8 cellular contexts compared by ENCODE assay signal in the genomic region with DNA sequence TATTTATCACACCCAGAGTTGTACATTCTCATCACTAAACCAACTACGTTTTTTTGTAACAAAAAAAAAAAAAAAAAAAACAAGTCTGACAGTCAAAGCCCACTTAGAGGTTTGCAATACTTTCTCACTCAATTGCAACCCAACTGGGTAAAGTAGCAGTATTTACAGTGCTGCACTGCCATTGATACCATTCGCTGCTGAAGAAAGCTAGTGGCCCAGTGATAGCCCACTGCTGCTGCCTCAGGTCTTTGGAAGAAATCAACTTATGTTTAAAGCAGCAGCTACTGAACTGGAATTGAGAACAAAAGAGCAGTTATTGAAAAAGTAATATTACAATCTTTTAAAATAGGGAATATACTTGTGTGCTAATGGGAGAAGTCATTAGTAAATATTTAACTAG. TPM values are rescaled to one million over a fixed set of nuclear protein-coding genes. Genes with fewer than 3 reads are reported as not detected.
DNase-seq lines count a peak whose midpoint lies in the region; ATAC-seq and TF ChIP-seq lines count a peak whose summit lies in the region.

No MANE protein-coding gene starts in this region.

- WGBS in ectodermal cell, 2 experiments = 0 to 3% methylated on average over 2 of the region's 2 CpGs

- no peak overlapping the region for H2AFZ ChIP-seq in neural progenitor cell (replicated peaks)

- peaks cover 92% of the 10 kb centered on the region for H3K79me2 ChIP-seq in neural progenitor cell (ENCODE audit: low read depth)

- peaks cover 61% of the 10 kb centered on the region for H3K4me1 ChIP-seq in CD8-positive, alpha-beta T cell (ENCODE audit: insufficient read depth, low read length)
- H3K4me1 ChIP-seq in ectodermal cell (ENCODE audit: control insufficient read depth, insufficient read depth, low read length) (peaks cover 7% of the 10 kb centered on the region), neural progenitor cell (peaks cover 42% of the 10 kb centered on the region)

- H3K4me3 Mint-ChIP-seq in CD8-positive, alpha-beta T cell = peak overlapping the region; percentile 94
- H3K4me3 Mint-ChIP-seq in neural progenitor cell = peak overlapping the region; percentile 92

- peak overlapping the region; percentile 78 for H3K4me2 ChIP-seq in neural progenitor cell

- H3K9me3 ChIP-seq in CD8-positive, alpha-beta T cell (ENCODE audit: low read length) = no peaks in the 10 kb centered on the region
- H3K9me3 ChIP-seq in ectodermal cell (ENCODE audit: control insufficient read depth, low read length) = no peaks in the 10 kb centered on the region
- no peaks in the 10 kb centered on the region for H3K9me3 ChIP-seq in neural progenitor cell (ENCODE audit: low read depth)

- CTCF ChIA-PET in CD8-positive, alpha-beta T cell (lab: Charles Lee) = interaction anchor here (0.7 to 6.4 kb wide), 8 partner anchors 12 to 181 kb away, joined by 3 to 50 read pairs (median 4); partner anchors contain the start of gene COX20

- peak overlapping the region; percentile 80 for H3K27ac Mint-ChIP-seq in CD8-positive, alpha-beta T cell
- H3K27ac Mint-ChIP-seq in neural progenitor cell = no peak overlapping the region

- intact Hi-C loops in CD8-positive, alpha-beta T cell (cut with DNase I, micrococcal nuclease) = loop anchor here in 1 of 2 experiments (1.0 to 5.0 kb wide), 3 partner anchors 8 to 1604 kb away; partner anchors contain the start of genes CEP170 and SDCCAG8

- POLR2A ChIA-PET in CD8-positive, alpha-beta T cell (lab: Charles Lee) = interaction anchor here (0.7 to 23.6 kb wide), 6 partner anchors 7 to 212 kb away, joined by 3 to 762 read pairs (median 24); partner anchors contain the start of gene COX20

- H3K36me3 ChIP-seq in CD8-positive, alpha-beta T cell (ENCODE audit: insufficient read depth, low read length) = peaks cover 41% of the 10 kb centered on the region
- H3K36me3 ChIP-seq in ectodermal cell (ENCODE audit: control insufficient read depth, insufficient read depth, low read length) (peaks cover 28% of the 10 kb centered on the region), neural progenitor cell (peaks cover 36% of the 10 kb centered on the region)

- peaks cover 67% of the 10 kb centered on the region for H3K36me3 Mint-ChIP-seq in CD8-positive, alpha-beta T cell
- H3K36me3 Mint-ChIP-seq in neural progenitor cell = peaks cover 43% of the 10 kb centered on the region

- H3K27me3 Mint-ChIP-seq in CD8-positive, alpha-beta T cell (ENCODE audit: low read depth) = no peaks in the 10 kb centered on the region
- H3K27me3 Mint-ChIP-seq in neural progenitor cell (ENCODE audit: insufficient read depth, low read depth) = peaks cover 6% of the 10 kb centered on the region

- ATAC-seq in CD8-positive, alpha-beta T cell = no peak

- peaks cover 70% of the 10 kb centered on the region for H3F3A ChIP-seq in neural progenitor cell (ENCODE audit: low read depth)

- peak overlapping the region; percentile 88 for H3K4me3 ChIP-seq in CD8-positive, alpha-beta T cell (ENCODE audit: low read depth, low read length)
- peak overlapping the region; percentile 96 for H3K4me3 ChIP-seq in ectodermal cell (ENCODE audit: insufficient read depth, low read depth, low read length)
- H3K4me3 ChIP-seq in neural progenitor cell = peak overlapping the region; percentile 77

- H3K27me3 ChIP-seq in CD8-positive, alpha-beta T cell (ENCODE audit: insufficient read depth, low read length) = no peaks in the 10 kb centered on the region
- H3K27me3 ChIP-seq in ectodermal cell (ENCODE audit: control insufficient read depth, insufficient read depth, low read length, poor library complexity, severe bottlenecking) (no peaks in the 10 kb centered on the region), neural progenitor cell (no peaks in the 10 kb centered on the region)

- H4K20me1 ChIP-seq in neural progenitor cell (ENCODE audit: low read depth) = peaks cover 61% of the 10 kb centered on the region

- no peaks in the 10 kb centered on the region for H3K9me3 Mint-ChIP-seq in CD8-positive, alpha-beta T cell
- H3K9me3 Mint-ChIP-seq in neural progenitor cell = no peaks in the 10 kb centered on the region

- peak overlapping the region; percentile 94 for H3K27ac ChIP-seq in CD8-positive, alpha-beta T cell (ENCODE audit: low read depth, low read length)
- H3K27ac ChIP-seq in ectodermal cell (ENCODE audit: insufficient read depth, low read depth, low read length, poor library complexity, severe bottlenecking) (no peak overlapping the region), neural progenitor cell (no peak overlapping the region)

- peaks cover 67% of the 10 kb centered on the region for H3K4me1 Mint-ChIP-seq in CD8-positive, alpha-beta T cell (ENCODE audit: low read depth)
- peaks cover 45% of the 10 kb centered on the region for H3K4me1 Mint-ChIP-seq in neural progenitor cell

- H3K9ac ChIP-seq in neural progenitor cell = peak overlapping the region; percentile 74

- no peak for DNase-seq in CD8-positive, alpha-beta T cell
- DNase-seq in NCI-H69 (lab: John Stamatoyannopoulos, UW) (peak; percentile 27), neural progenitor cell (ENCODE audit: low spot score) (peak; percentile 15), HuH-7 (ENCODE audit: low spot score) (no peak), COLO668 (lab: John Stamatoyannopoulos, UW; ENCODE audit: unreplicated experiment) (no peak), NCI-H226 (no peak)
- DNase-seq in stimulated activated CD4-positive, alpha-beta T cell treated with anti-CD3 and anti-CD28 coated beads, Interleukin-4, amount 100 ng/mL, for 1 hour = no peak

- no peak for TF ChIP-seq CTCF in CD8-positive, alpha-beta T cell (IDR thresholded peaks at IDR 0.05)
- TF ChIP-seq CTCF in neural progenitor cell (IDR thresholded peaks at IDR 0.05) = no peak

RNA-seq across cellular contexts. Expression of gene HNRNPU, which starts 2.7 kb away (rescaled TPM):
- total RNA-seq in CD8-positive, alpha-beta T cell = 100 to 1,000 TPM; 411 to 415 TPM
- polyA plus RNA-seq in ectodermal cell (2013, experiment 1 of 4) = 840 TPM
- 885 TPM for polyA plus RNA-seq in ectodermal cell (2013, experiment 2 of 4)
- 479 TPM for polyA plus RNA-seq in ectodermal cell (2013, experiment 3 of 4)
- 525 TPM for polyA plus RNA-seq in ectodermal cell (2013, experiment 4 of 4)
- total RNA-seq in neural progenitor cell (ENCODE audit: low replicate concordance) = 543 and 856 TPM in 2 replicates

RNA-seq across cellular contexts. Expression of gene COX20, which starts 26.2 kb away (rescaled TPM):
- 10 to 100 TPM; 17.4 to 17.7 TPM for total RNA-seq in CD8-positive, alpha-beta T cell
- 33.5 TPM for polyA plus RNA-seq in ectodermal cell (2013, experiment 1 of 4)
- polyA plus RNA-seq in ectodermal cell (2013, experiment 2 of 4) = 34.4 TPM
- 24.6 TPM for polyA plus RNA-seq in ectodermal cell (2013, experiment 3 of 4)
- 25.6 TPM for polyA plus RNA-seq in ectodermal cell (2013, experiment 4 of 4)
- 24.0 and 81.6 TPM in 2 replicates for total RNA-seq in neural progenitor cell (ENCODE audit: low replicate concordance)

Comparison
In these comparisons a context has a peak if more than half of its experiments do, and no peak if none do; other contexts are left out.
1. DNase-seq: peak in NCI-H69 (single experiment) and neural progenitor cell (single experiment); none in CD8-positive, alpha-beta T cell (0 of 7), HuH-7 (single experiment), COLO668 (single experiment), stimulated activated CD4-positive, alpha-beta T cell treated with anti-CD3 and anti-CD28 coated beads, Interleukin-4, amount 100 ng/mL, for 1 hour (single experiment) and NCI-H226 (single experiment).
2. Peak in every context shown above with its lines, with median percentiles within 50 percentile points of each other: H3K4me3 ChIP-seq.